8 cellular contexts compared by ENCODE assay signal in genomic region chr11:5689551-5689983, GRCh38. TPM values are rescaled to one million over a fixed set of nuclear protein-coding genes. Genes with fewer than 3 reads are reported as not detected.
DNase-seq lines count a peak whose midpoint lies in the region; ATAC-seq, FAIRE-seq and TF ChIP-seq lines count a peak whose summit lies in the region.

TSS of gene TRIM22 (plus strand) at chr11:5689790. CDS start at chr11:5696233, 6,443 bp downstream.

- peaks cover 5% of the 10 kb centered on the region for H3K36me3 Mint-ChIP-seq in activated naive CD4-positive, alpha-beta T cell treated with anti-CD3 and anti-CD28 coated beads, Interleukin-2, amount 50 U/mL, for 24 hours

- no peak within 1 kb of the TSS for H3K4me2 ChIP-seq in parathyroid adenoma (ENCODE audit: low read length)

- H3K4me3 ChIP-seq in parathyroid adenoma (ENCODE audit: low read depth, low read length), result peak within 1 kb of the TSS; percentile 47

- DNase-seq in GM18507 (ENCODE audit: extremely low spot score, insufficient read length, low read depth), result peak; percentile 33
- peak; percentile 63 for DNase-seq in RPMI7951 (ENCODE audit: low read depth)
- DNase-seq in glomerular visceral epithelial cell (ENCODE audit: extremely low spot score), result peak; percentile 53
- DNase-seq in HuH-7.5 (ENCODE audit: low spot score), result no peak
- no peak for DNase-seq in NCI-H1930 (lab: John Stamatoyannopoulos, UW)

- no peaks in the 10 kb centered on the region for H3K36me3 ChIP-seq in parathyroid adenoma (ENCODE audit: control insufficient read depth, insufficient read depth, low read length)

- H3K27me3 ChIP-seq in parathyroid adenoma (ENCODE audit: control insufficient read depth, insufficient read depth, low read length), result no peaks in the 10 kb centered on the region

- peak within 1 kb of the TSS; percentile 68 for H3K27ac ChIP-seq in parathyroid adenoma

- ATAC-seq in HG02852 (IDR thresholded peaks at IDR 0.05; ENCODE audit: unreplicated experiment), result peak; percentile 71

- peak; percentile 89 for FAIRE-seq in GM18507 (lab: Jason Lieb, UNC)

- no peak within 1 kb of the TSS for H3K9ac ChIP-seq in parathyroid adenoma

- H3K9me3 ChIP-seq in parathyroid adenoma (ENCODE audit: control insufficient read depth, low read length), result no peaks in the 10 kb centered on the region

- H3K27me3 Mint-ChIP-seq in activated naive CD4-positive, alpha-beta T cell treated with anti-CD3 and anti-CD28 coated beads, Interleukin-2, amount 50 U/mL, for 24 hours, result no peaks in the 10 kb centered on the region

- no peaks in the 10 kb centered on the region for H3K9me3 Mint-ChIP-seq in activated naive CD4-positive, alpha-beta T cell treated with anti-CD3 and anti-CD28 coated beads, Interleukin-2, amount 50 U/mL, for 24 hours

- no peaks in the 10 kb centered on the region for H3K79me2 ChIP-seq in parathyroid adenoma

- no peak for TF ChIP-seq CTCF in parathyroid adenoma (IDR thresholded peaks at IDR 0.05)

- peak within 1 kb of the TSS; percentile 19 for H2AFZ ChIP-seq in parathyroid adenoma

- peak within 1 kb of the TSS; percentile 96 for H3K4me3 Mint-ChIP-seq in activated naive CD4-positive, alpha-beta T cell treated with anti-CD3 and anti-CD28 coated beads, Interleukin-2, amount 50 U/mL, for 24 hours

- H3K4me1 Mint-ChIP-seq in activated naive CD4-positive, alpha-beta T cell treated with anti-CD3 and anti-CD28 coated beads, Interleukin-2, amount 50 U/mL, for 24 hours, result peaks cover 63% of the 10 kb centered on the region

- H3K4me1 ChIP-seq in parathyroid adenoma, result no peaks in the 10 kb centered on the region

- peak within 1 kb of the TSS; percentile 96 for H3K27ac Mint-ChIP-seq in activated naive CD4-positive, alpha-beta T cell treated with anti-CD3 and anti-CD28 coated beads, Interleukin-2, amount 50 U/mL, for 24 hours

RNA-seq across cellular contexts. Expression of gene TRIM22, which starts in this region (rescaled TPM):
- 5.5 and 10.1 TPM in 2 replicates for total RNA-seq in RPMI7951 (2014; rRNA removed; shearing (Covaris generic))

Comparison
In these comparisons a context has a peak if more than half of its experiments do, and no peak if none do; other contexts are left out.
1. DNase-seq: peak in GM18507 (single experiment), RPMI7951 (single experiment) and glomerular visceral epithelial cell (single experiment); none in HuH-7.5 (single experiment) and NCI-H1930 (0 of 2).